ENCODE assay signal across 18 cellular contexts in genomic region chr2:104332733-104333132, GRCh38.
A peak's percentile ranks its signal among the peaks of the same experiment; 100 is the strongest.
DNase-seq lines count a peak whose midpoint lies in the region; ATAC-seq and TF ChIP-seq lines count a peak whose summit lies in the region.
"Had no signal": no experiment of that assay in that cellular context is flagged by ENCODE, and none has a peak within 500 bp of the region (broad histone marks: within the 10 kb centered on the region; RNA-seq: fewer than 3 reads in every experiment).

No MANE protein-coding gene starts in this region.

- no peaks in the 10 kb centered on the region for H4K20me1 ChIP-seq in smooth muscle cell (ENCODE audit: low read depth)

- H3K4me1 Mint-ChIP-seq in progenitor cell of endocrine pancreas (ENCODE audit: low read depth), result peaks cover 4% of the 10 kb centered on the region
- H3K4me1 Mint-ChIP-seq: activated naive CD4-positive, alpha-beta T cell treated with anti-CD3 and anti-CD28 coated beads, Interleukin-2, amount 10 ng/mL, durations not matched to agents 7 days and 5 days; naive thymus-derived CD4-positive, alpha-beta T cell; stimulated activated naive B cell treated with anti-CD40 and anti-IgM and Interleukin-4, amounts not matched to agents 10 μg/mL and 1 μg/mL and 100 μg/mL, for 72 hours had no signal

- no peak overlapping the region for H3K4me3 ChIP-seq in smooth muscle cell
- H3K4me3 ChIP-seq: HAP-1, right atrium auricular region had no signal

- WGBS in smooth muscle cell (ENCODE audit: low lambda C conversion rate), result 8% methylated on average over 3 of the region's 3 CpGs

- H3K4me3 Mint-ChIP-seq in progenitor cell of endocrine pancreas (ENCODE audit: low read depth), result no peak overlapping the region
- H3K4me3 Mint-ChIP-seq: activated naive CD4-positive, alpha-beta T cell treated with anti-CD3 and anti-CD28 coated beads, Interleukin-2, amount 10 ng/mL, durations not matched to agents 7 days and 5 days; naive thymus-derived CD4-positive, alpha-beta T cell; stimulated activated naive B cell treated with anti-CD40 and anti-IgM and Interleukin-4, amounts not matched to agents 10 μg/mL and 1 μg/mL and 100 μg/mL, for 72 hours had no signal

- H3K36me3 Mint-ChIP-seq in progenitor cell of endocrine pancreas (ENCODE audit: insufficient read depth), result no peaks in the 10 kb centered on the region
- H3K36me3 Mint-ChIP-seq: activated naive CD4-positive, alpha-beta T cell treated with anti-CD3 and anti-CD28 coated beads, Interleukin-2, amount 10 ng/mL, durations not matched to agents 7 days and 5 days; naive thymus-derived CD4-positive, alpha-beta T cell; stimulated activated naive B cell treated with anti-CD40 and anti-IgM and Interleukin-4, amounts not matched to agents 10 μg/mL and 1 μg/mL and 100 μg/mL, for 72 hours had no signal

- peak overlapping the region; percentile 31 for H3K4me2 ChIP-seq in smooth muscle cell

- H3K79me2 ChIP-seq in smooth muscle cell (ENCODE audit: low read depth), result no peaks in the 10 kb centered on the region

- no peaks in the 10 kb centered on the region for H3K36me3 ChIP-seq in smooth muscle cell (ENCODE audit: low read depth)
- H3K36me3 ChIP-seq: HAP-1, right atrium auricular region had no signal

- H3K9me3 Mint-ChIP-seq in progenitor cell of endocrine pancreas (ENCODE audit: low read depth), result peaks cover 8% of the 10 kb centered on the region

- H3K9ac ChIP-seq in smooth muscle cell (ENCODE audit: low read depth), result no peak overlapping the region

- H3K27ac Mint-ChIP-seq in progenitor cell of endocrine pancreas, result no peak overlapping the region
- H3K27ac Mint-ChIP-seq: activated naive CD4-positive, alpha-beta T cell treated with anti-CD3 and anti-CD28 coated beads, Interleukin-2, amount 10 ng/mL, durations not matched to agents 7 days and 5 days; naive thymus-derived CD4-positive, alpha-beta T cell; stimulated activated naive B cell treated with anti-CD40 and anti-IgM and Interleukin-4, amounts not matched to agents 10 μg/mL and 1 μg/mL and 100 μg/mL, for 72 hours had no signal

- H3K9me3 ChIP-seq in smooth muscle cell (replicated peaks; ENCODE audit: low read depth), result no peaks in the 10 kb centered on the region
- H3K9me3 ChIP-seq: HAP-1, right atrium auricular region had no signal

- peak overlapping the region; percentile 25 for H2AFZ ChIP-seq in smooth muscle cell (ENCODE audit: low read depth)

- TF ChIP-seq CTCF in smooth muscle cell (IDR thresholded peaks at IDR 0.05; ENCODE audit: borderline replicate concordance, insufficient read depth, poor library complexity, severe bottlenecking), result no peak
- no peak for TF ChIP-seq CTCF in progenitor cell of endocrine pancreas (IDR thresholded peaks at IDR 0.05; ENCODE audit: unreplicated experiment)

- DNase-seq in DMS153 (lab: John Stamatoyannopoulos, UW), result peak; percentile 11
- DNase-seq in DMS153 treated with DMSO at 0.1 percent for 48 hours (lab: John Stamatoyannopoulos, UW; ENCODE audit: unreplicated experiment), result no peak
- peak; percentile 50 for DNase-seq in SKM-1 treated with dmso at 0.1 percent for 144 hours (lab: John Stamatoyannopoulos, UW; ENCODE audit: unreplicated experiment)
- DNase-seq in foreskin melanocyte, result peak; percentile 13
- no peak for DNase-seq in smooth muscle cell (lab: John Stamatoyannopoulos, UW; ENCODE audit: unreplicated experiment)
- DNase-seq in DMS53 treated with DMSO at 0.1 percent for 48 hours (lab: John Stamatoyannopoulos, UW; ENCODE audit: unreplicated experiment), result no peak
- DNase-seq in progenitor cell of endocrine pancreas (ENCODE audit: low spot score, unreplicated experiment), result no peak
- DNase-seq: 8988T; activated CD4-positive, CD25-positive, alpha-beta regulatory T cell treated with anti-CD3 and anti-CD28 coated beads, Interleukin-2, amount 50 U/mL, for 72 hours; activated CD8-positive, alpha-beta memory T cell treated with anti-CD3 and anti-CD28 coated beads, Interleukin-2, amount 50 U/mL, for 48 hours; activated naive CD4-positive, alpha-beta T cell treated with anti-CD3 and anti-CD28 coated beads, Interleukin-2, amount 10 ng/mL, durations not matched to agents 7 days and 5 days; central memory CD4-positive, alpha-beta T cell; naive thymus-derived CD4-positive, alpha-beta T cell; stimulated activated CD4-positive, alpha-beta T cell treated with anti-CD3 and anti-CD28 coated beads, Interleukin-4, amount 100 ng/mL, for 4 hours; stimulated activated naive B cell treated with anti-CD40 and anti-IgM and Interleukin-4, amounts not matched to agents 10 μg/mL and 1 μg/mL and 100 μg/mL, for 72 hours had no signal

- H3K27ac ChIP-seq in smooth muscle cell (ENCODE audit: low read depth), result peak overlapping the region; percentile 27
- H3K27ac ChIP-seq: right atrium auricular region had no signal

- peaks cover 6% of the 10 kb centered on the region for H3K4me1 ChIP-seq in smooth muscle cell (ENCODE audit: low read depth)
- H3K4me1 ChIP-seq: HAP-1, right atrium auricular region had no signal

- no peaks in the 10 kb centered on the region for H3K27me3 ChIP-seq in smooth muscle cell (ENCODE audit: low read depth)
- H3K27me3 ChIP-seq: right atrium auricular region had no signal

- H3F3A ChIP-seq in smooth muscle cell (ENCODE audit: low read depth), result no peaks in the 10 kb centered on the region

- H3K27me3 Mint-ChIP-seq in progenitor cell of endocrine pancreas, result peaks cover 42% of the 10 kb centered on the region
- H3K27me3 Mint-ChIP-seq: activated naive CD4-positive, alpha-beta T cell treated with anti-CD3 and anti-CD28 coated beads, Interleukin-2, amount 10 ng/mL, durations not matched to agents 7 days and 5 days; stimulated activated naive B cell treated with anti-CD40 and anti-IgM and Interleukin-4, amounts not matched to agents 10 μg/mL and 1 μg/mL and 100 μg/mL, for 72 hours had no signal

- ATAC-seq in GM21367 (IDR thresholded peaks at IDR 0.05; ENCODE audit: unreplicated experiment), result no peak
- ATAC-seq: naive thymus-derived CD4-positive, alpha-beta T cell; stimulated activated naive B cell treated with anti-CD40 and anti-IgM and Interleukin-4, amounts not matched to agents 10 μg/mL and 1 μg/mL and 100 μg/mL, for 72 hours had no signal

Comparison
In these comparisons a context has a peak if more than half of its experiments do, and no peak if none do; other contexts are left out.
1. DNase-seq: peak in DMS153 (single experiment), SKM-1 treated with dmso at 0.1 percent for 144 hours (single experiment) and foreskin melanocyte (single experiment); none in DMS153 treated with DMSO at 0.1 percent for 48 hours (single experiment), smooth muscle cell (single experiment), DMS53 treated with DMSO at 0.1 percent for 48 hours (single experiment) and progenitor cell of endocrine pancreas (single experiment).